Comparison of ENCODE assay signal across 20 cellular contexts in genomic region chr13:35722438-35723060, GRCh38.
A peak's percentile ranks its signal among the peaks of the same experiment; 100 is the strongest.
DNase-seq lines count a peak whose midpoint lies in the region; ATAC-seq, FAIRE-seq and TF ChIP-seq lines count a peak whose summit lies in the region.
"Had no signal": no experiment of that assay in that cellular context is flagged by ENCODE, and none has a peak within 500 bp of the region (broad histone marks: within the 10 kb centered on the region; RNA-seq: fewer than 3 reads in every experiment).

No MANE protein-coding gene starts in this region.

- no peak overlapping the region for H3K4me3 Mint-ChIP-seq in stimulated activated memory B cell treated with anti-CD40 and anti-IgM and Interleukin-4, amounts not matched to agents 10 μg/mL and 1 μg/mL and 100 μg/mL, for 72 hours
- no peak overlapping the region for H3K4me3 Mint-ChIP-seq in activated naive CD4-positive, alpha-beta T cell treated with anti-CD3 and anti-CD28 coated beads, Interleukin-2, amount 10 ng/mL, durations not matched to agents 7 days and 5 days
- H3K4me3 Mint-ChIP-seq: activated CD8-positive, alpha-beta T cell treated with anti-CD3 and anti-CD28 coated beads for 36 hours; activated naive CD8-positive, alpha-beta T cell treated with anti-CD3 and anti-CD28 coated beads, Interleukin-2, amount 10 ng/mL, durations not matched to agents 7 days and 5 days; B cell; dendritic cell treated with granulocyte-macrophage colony-stimulating factor and Interleukin-4, amounts not matched to agents 40 ng/mL and 50 ng/mL, for 4 days; natural killer cell treated with Interleukin-12 subunit alpha and Interleukin-12 subunit beta and Interleukin-15 and Interleukin-18, amount 100 ng/mL, for 72 hours had no signal

- no peak overlapping the region for H3K27ac ChIP-seq in BLaER1 treated with 17β-estradiol and CSF1 and Interleukin-3, amounts not matched to agents 10 nM and 100 nM
- no peak overlapping the region for H3K27ac ChIP-seq in GM12878 (ENCODE audit: control insufficient read depth, insufficient read depth)
- peak overlapping the region; percentile 53 for H3K27ac ChIP-seq in muscle layer of colon (ENCODE audit: low read depth, low read length)
- H3K27ac ChIP-seq: epithelial cell of prostate had no signal

- peak overlapping the region in 7 of 11 experiments; percentile 17 to 41 (median 28); a peak in 9 of 22 replicates for H3K4me2 ChIP-seq in BLaER1 treated with 17β-estradiol and CSF1 and Interleukin-3, amounts not matched to agents 10 nM and 100 nM
- no peak overlapping the region for H3K4me2 ChIP-seq in GM12878 (ENCODE audit: control insufficient read depth, insufficient read depth)
- H3K4me2 ChIP-seq: smooth muscle cell had no signal

- DNase-seq in KBM-7: peak; percentile 96
- DNase-seq in GM12878 (ENCODE audit: low read depth, low spot score): no peak
- DNase-seq in activated CD4-positive, CD25-positive, alpha-beta regulatory T cell (lab: John Stamatoyannopoulos, UW): no peak
- no peak for DNase-seq in putamen (ENCODE audit: low spot score)
- no peak for DNase-seq in activated naive CD4-positive, alpha-beta T cell treated with anti-CD3 and anti-CD28 coated beads, Interleukin-2, amount 10 ng/mL, durations not matched to agents 7 days and 5 days
- DNase-seq: activated CD8-positive, alpha-beta T cell treated with anti-CD3 and anti-CD28 coated beads for 36 hours; activated naive CD8-positive, alpha-beta T cell treated with anti-CD3 and anti-CD28 coated beads, Interleukin-2, amount 10 ng/mL, durations not matched to agents 7 days and 5 days; islet precursor cell; NCI-H1417 treated with DMSO at 0.1 percent for 48 hours; NCI-H748 treated with DMSO at 0.1 percent for 48 hours; stimulated activated CD4-positive, alpha-beta T cell treated with anti-CD3 and anti-CD28 coated beads, Interleukin-4, amount 100 ng/mL, for 24 hours; substantia nigra had no signal

- no peak for TF ChIP-seq CTCF in GM12878 (IDR thresholded peaks at IDR 0.05 in 2 of 3, conservative IDR thresholded peaks at IDR 0.05 in 1 of 3; ENCODE audit: control insufficient read depth in 2 of 3, extremely low read depth in 1 of 3, insufficient read depth in 1 of 3, low read depth in 3 of 3, low read length in 3 of 3)

- in situ Hi-C loops in KBM-7 (cut with MboI; ENCODE audit: low pct_unique_long_range_greater_than_20kb, low sequenced_read_pairs) (no loop called here), GM12878 (cut with MboI) (no loop called here)

- no peaks in the 10 kb centered on the region for H3K27me3 ChIP-seq in BLaER1 treated with 17β-estradiol and CSF1 and Interleukin-3, amounts not matched to agents 10 nM and 100 nM
- H3K27me3 ChIP-seq in GM12878 (replicated peaks in 1 of 2; ENCODE audit: control insufficient read depth in 2 of 2, insufficient read depth in 2 of 2, low read length in 1 of 2) (no peaks in the 10 kb centered on the region; a peak in 1 of 4 replicates), muscle layer of colon (ENCODE audit: control insufficient read depth in 1 of 2, insufficient read depth in 2 of 2, low read length in 2 of 2) (no peaks in the 10 kb centered on the region)

- no peaks in the 10 kb centered on the region for H3K36me3 ChIP-seq in BLaER1 treated with 17β-estradiol and CSF1 and Interleukin-3, amounts not matched to agents 10 nM and 100 nM
- H3K36me3 ChIP-seq in GM12878 (ENCODE audit: control insufficient read depth in 2 of 2, insufficient read depth in 2 of 2, low read length in 1 of 2): no peaks in the 10 kb centered on the region
- no peaks in the 10 kb centered on the region for H3K36me3 ChIP-seq in muscle layer of colon (ENCODE audit: insufficient read depth, low read length)

- no peak overlapping the region for H3K9ac ChIP-seq in BLaER1 treated with 17β-estradiol and CSF1 and Interleukin-3, amounts not matched to agents 10 nM and 100 nM
- H3K9ac ChIP-seq in GM12878 (ENCODE audit: control insufficient read depth, insufficient read depth, low read length): no peak overlapping the region
- no peak overlapping the region for H3K9ac ChIP-seq in muscle layer of colon (ENCODE audit: low read length)

- no peaks in the 10 kb centered on the region for H4K20me1 ChIP-seq in BLaER1 treated with 17β-estradiol and CSF1 and Interleukin-3, amounts not matched to agents 10 nM and 100 nM
- no peaks in the 10 kb centered on the region for H4K20me1 ChIP-seq in GM12878 (ENCODE audit: control insufficient read depth, insufficient read depth)

- POLR2A ChIA-PET in GM12878 (lab: Charles Lee): interaction anchor here (1.0 kb wide), 1 partner anchor 66 kb away, joined by 3 read pairs; no protein-coding TSS in a partner anchor

- 25% methylated on average over 10 of the region's 10 CpGs for WGBS in GM12878 (ENCODE audit: insufficient coverage, insufficient replicate concordance, low lambda C conversion rate, missing lambda C conversion rate)

- no peaks in the 10 kb centered on the region for H3K79me2 ChIP-seq in GM12878 (ENCODE audit: control insufficient read depth, insufficient read depth, low read length)

- BruUV-seq in GM12878 (replicated peaks; lab: Mats Ljungman, UMichigan): no TSS peak

- intact Hi-C loops in GM12878 (cut with micrococcal nuclease; ENCODE audit: unreplicated experiment): loop anchor here (5.0 kb wide), 1 partner anchor 65 kb away; no protein-coding TSS in a partner anchor

- H3K4me1 Mint-ChIP-seq in stimulated activated memory B cell treated with anti-CD40 and anti-IgM and Interleukin-4, amounts not matched to agents 10 μg/mL and 1 μg/mL and 100 μg/mL, for 72 hours: peaks cover 7% of the 10 kb centered on the region
- H3K4me1 Mint-ChIP-seq in activated naive CD4-positive, alpha-beta T cell treated with anti-CD3 and anti-CD28 coated beads, Interleukin-2, amount 10 ng/mL, durations not matched to agents 7 days and 5 days: no peaks in the 10 kb centered on the region
- H3K4me1 Mint-ChIP-seq: B cell had no signal

- peaks cover 9% of the 10 kb centered on the region for H3K27me3 Mint-ChIP-seq in stimulated activated memory B cell treated with anti-CD40 and anti-IgM and Interleukin-4, amounts not matched to agents 10 μg/mL and 1 μg/mL and 100 μg/mL, for 72 hours
- peaks cover 14% of the 10 kb centered on the region for H3K27me3 Mint-ChIP-seq in activated naive CD4-positive, alpha-beta T cell treated with anti-CD3 and anti-CD28 coated beads, Interleukin-2, amount 10 ng/mL, durations not matched to agents 7 days and 5 days

- ATAC-seq in GM12878: 0 out of 3 replicates have a peak, but pooled peaks have one; percentile 27
- no peak for ATAC-seq in stimulated activated memory B cell treated with anti-CD40 and anti-IgM and Interleukin-4, amounts not matched to agents 10 μg/mL and 1 μg/mL and 100 μg/mL, for 72 hours
- ATAC-seq: activated CD8-positive, alpha-beta T cell treated with anti-CD3 and anti-CD28 coated beads for 36 hours; natural killer cell treated with Interleukin-12 subunit alpha and Interleukin-12 subunit beta and Interleukin-15 and Interleukin-18, amount 100 ng/mL, for 72 hours had no signal

- H3K9me3 ChIP-seq in BLaER1 treated with 17β-estradiol and CSF1 and Interleukin-3, amounts not matched to agents 10 nM and 100 nM (replicated peaks in 1 of 11): no peaks in the 10 kb centered on the region
- H3K9me3 ChIP-seq in GM12878 (replicated peaks; ENCODE audit: control insufficient read depth, insufficient read depth, low read length) (no peaks in the 10 kb centered on the region), muscle layer of colon (ENCODE audit: low read length) (no peaks in the 10 kb centered on the region)

- H2AFZ ChIP-seq in GM12878 (ENCODE audit: control insufficient read depth, low read depth, low read length): no peak overlapping the region

- no peak for FAIRE-seq in GM12878 (lab: Jason Lieb, UNC)

- no peaks in the 10 kb centered on the region for H3K9me3 Mint-ChIP-seq in stimulated activated memory B cell treated with anti-CD40 and anti-IgM and Interleukin-4, amounts not matched to agents 10 μg/mL and 1 μg/mL and 100 μg/mL, for 72 hours
- H3K9me3 Mint-ChIP-seq in activated naive CD4-positive, alpha-beta T cell treated with anti-CD3 and anti-CD28 coated beads, Interleukin-2, amount 10 ng/mL, durations not matched to agents 7 days and 5 days: no peaks in the 10 kb centered on the region
- H3K9me3 Mint-ChIP-seq: activated CD8-positive, alpha-beta T cell treated with anti-CD3 and anti-CD28 coated beads for 36 hours; activated naive CD8-positive, alpha-beta T cell treated with anti-CD3 and anti-CD28 coated beads, Interleukin-2, amount 10 ng/mL, durations not matched to agents 7 days and 5 days; dendritic cell treated with granulocyte-macrophage colony-stimulating factor and Interleukin-4, amounts not matched to agents 40 ng/mL and 50 ng/mL, for 4 days; natural killer cell treated with Interleukin-12 subunit alpha and Interleukin-12 subunit beta and Interleukin-15 and Interleukin-18, amount 100 ng/mL, for 72 hours had no signal

- H3K36me3 Mint-ChIP-seq in stimulated activated memory B cell treated with anti-CD40 and anti-IgM and Interleukin-4, amounts not matched to agents 10 μg/mL and 1 μg/mL and 100 μg/mL, for 72 hours: no peaks in the 10 kb centered on the region
- no peaks in the 10 kb centered on the region for H3K36me3 Mint-ChIP-seq in activated naive CD4-positive, alpha-beta T cell treated with anti-CD3 and anti-CD28 coated beads, Interleukin-2, amount 10 ng/mL, durations not matched to agents 7 days and 5 days
- H3K36me3 Mint-ChIP-seq: activated naive CD8-positive, alpha-beta T cell treated with anti-CD3 and anti-CD28 coated beads, Interleukin-2, amount 10 ng/mL, durations not matched to agents 7 days and 5 days; natural killer cell treated with Interleukin-12 subunit alpha and Interleukin-12 subunit beta and Interleukin-15 and Interleukin-18, amount 100 ng/mL, for 72 hours had no signal

- TF ChIP-seq RAD21 in GM12878 (IDR thresholded peaks at IDR 0.05; ENCODE audit: insufficient read depth, low read depth, low read length): no peak

- TF ChIP-seq POLR2A in GM12878 (IDR thresholded peaks at IDR 0.05; ENCODE audit: low read depth, low read length): no peak

- TF ChIP-seq EP300 in GM12878 (IDR thresholded peaks at IDR 0.05; ENCODE audit: borderline replicate concordance in 1 of 2, control insufficient read depth in 1 of 2, low read depth in 2 of 2, low read length in 2 of 2): no peak

- H3K27ac Mint-ChIP-seq in stimulated activated memory B cell treated with anti-CD40 and anti-IgM and Interleukin-4, amounts not matched to agents 10 μg/mL and 1 μg/mL and 100 μg/mL, for 72 hours: no peak overlapping the region
- no peak overlapping the region for H3K27ac Mint-ChIP-seq in activated naive CD4-positive, alpha-beta T cell treated with anti-CD3 and anti-CD28 coated beads, Interleukin-2, amount 10 ng/mL, durations not matched to agents 7 days and 5 days
- H3K27ac Mint-ChIP-seq: activated CD8-positive, alpha-beta T cell treated with anti-CD3 and anti-CD28 coated beads for 36 hours; activated naive CD8-positive, alpha-beta T cell treated with anti-CD3 and anti-CD28 coated beads, Interleukin-2, amount 10 ng/mL, durations not matched to agents 7 days and 5 days; B cell; dendritic cell treated with granulocyte-macrophage colony-stimulating factor and Interleukin-4, amounts not matched to agents 40 ng/mL and 50 ng/mL, for 4 days; natural killer cell treated with Interleukin-12 subunit alpha and Interleukin-12 subunit beta and Interleukin-15 and Interleukin-18, amount 100 ng/mL, for 72 hours had no signal

- RAD21 ChIA-PET in GM12878 (lab: Charles Lee; ENCODE audit: unreplicated experiment): interaction anchor here (1.0 to 3.1 kb wide), 3 partner anchors 67 to 93 kb away, joined by 3 to 14 read pairs (median 4); no protein-coding TSS in a partner anchor

- SMC1A ChIA-PET in GM12878 (lab: Charles Lee; ENCODE audit: uncharacterized antibody, unreplicated experiment): interaction anchor here (1.0 to 3.6 kb wide), 6 partner anchors 66 to 97 kb away, joined by 3 to 15 read pairs (median 4); no protein-coding TSS in a partner anchor

- peaks cover 0 to 14% (median 8%) of the 10 kb centered on the region in 10 experiments; a peak in 8 of 20 replicates for H3K4me1 ChIP-seq in BLaER1 treated with 17β-estradiol and CSF1 and Interleukin-3, amounts not matched to agents 10 nM and 100 nM
- H3K4me1 ChIP-seq in GM12878 (ENCODE audit: control insufficient read depth, insufficient read depth, low read length) (no peaks in the 10 kb centered on the region), muscle layer of colon (ENCODE audit: insufficient read depth, low read length) (peaks cover 46% of the 10 kb centered on the region)

- CTCF ChIA-PET in GM12878 (lab: Yijun Ruan, JAX): interaction anchor here (1.2 to 2.6 kb wide), 6 partner anchors 8 to 96 kb away, joined by 3 to 18 read pairs (median 6); no protein-coding TSS in a partner anchor
- CTCF ChIA-PET in activated naive CD4-positive, alpha-beta T cell treated with anti-CD3 and anti-CD28 coated beads, Interleukin-2, amount 10 ng/mL, durations not matched to agents 7 days and 5 days (lab: Charles Lee): no interaction called here

- no peak overlapping the region for H3K4me3 ChIP-seq in BLaER1 treated with 17β-estradiol and CSF1 and Interleukin-3, amounts not matched to agents 10 nM and 100 nM
- H3K4me3 ChIP-seq in GM12878 (no peak overlapping the region), muscle layer of colon (ENCODE audit: low read depth in 1 of 2, low read length in 2 of 2) (no peak overlapping the region)
- H3K4me3 ChIP-seq: smooth muscle cell had no signal
